ENCODE assay signal across 29 cellular contexts in the genomic region with DNA sequence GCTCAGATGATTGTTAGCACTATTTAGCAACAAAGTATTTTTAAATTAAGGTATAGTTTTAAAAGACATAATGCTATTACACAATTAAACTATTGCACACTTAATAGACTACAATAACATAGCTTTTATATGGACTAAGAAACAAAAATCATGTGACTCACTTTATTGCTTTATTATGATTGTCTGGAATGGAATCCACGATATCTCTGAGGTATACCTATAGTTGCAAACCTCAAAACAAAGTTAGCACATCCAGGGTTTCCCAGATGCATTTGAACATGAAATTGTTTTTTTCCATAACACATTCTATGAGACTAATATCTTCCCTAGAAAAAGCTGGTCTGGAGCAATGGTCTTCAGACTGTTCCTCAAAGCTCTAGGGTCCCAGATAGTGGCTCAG. TPM values are rescaled to one million over a fixed set of nuclear protein-coding genes. Genes with fewer than 3 reads are reported as not detected.
DNase-seq lines count a peak whose midpoint lies in the region; ATAC-seq and TF ChIP-seq lines count a peak whose summit lies in the region.
"Had no signal": no experiment of that assay in that cellular context is flagged by ENCODE, and none has a peak within 500 bp of the region (broad histone marks: within the 10 kb centered on the region; RNA-seq: fewer than 3 reads in every experiment).

No MANE protein-coding gene starts in this region.

- H3K36me3 ChIP-seq in cardiac muscle cell = no peaks in the 10 kb centered on the region
- H3K36me3 ChIP-seq in ascending aorta = no peaks in the 10 kb centered on the region
- H3K36me3 ChIP-seq in tibial artery = no peaks in the 10 kb centered on the region
- H3K36me3 ChIP-seq in A673 (ENCODE audit: insufficient read depth, low read length, poor library complexity, severe bottlenecking) = no peaks in the 10 kb centered on the region
- H3K36me3 ChIP-seq: pancreas had no signal

- no peak for TF ChIP-seq CTCF in cardiac muscle cell (IDR thresholded peaks at IDR 0.05; ENCODE audit: low read depth, low read length)
- no peak for TF ChIP-seq CTCF in ascending aorta (IDR thresholded peaks at IDR 0.05)
- TF ChIP-seq CTCF in tibial artery (IDR thresholded peaks at IDR 0.05) = no peak
- no peak for TF ChIP-seq CTCF in A673 (conservative IDR thresholded peaks at IDR 0.05; ENCODE audit: low read depth, low read length)

- peaks cover 2 to 3% (median 2%) of the 10 kb centered on the region in 3 donors for H3K27me3 Mint-ChIP-seq in immature natural killer cell (ENCODE audit: low read depth in 3 of 3)
- H3K27me3 Mint-ChIP-seq: activated naive CD8-positive, alpha-beta T cell treated with anti-CD3 and anti-CD28 coated beads, Interleukin-2, amount 10 ng/mL, durations not matched to agents 7 days and 5 days; stimulated activated naive CD8-positive, alpha-beta T cell treated with anti-CD3 and anti-CD28 coated beads, Interleukin-15, amount 100 ng/mL, for 72 hours had no signal

- H3K36me3 Mint-ChIP-seq in immature natural killer cell = peaks cover 0 to 9% (median 4%) of the 10 kb centered on the region in 3 donors

- CTCF ChIA-PET in A673 (lab: Charles Lee) = interaction anchor here (2.1 kb wide), 1 partner anchor 17 kb away, joined by 4 read pairs; no protein-coding TSS in a partner anchor

- DNase-seq in cardiac muscle cell (ENCODE audit: low read depth in 1 of 2, low spot score in 1 of 2) = no peak
- DNase-seq in left cardiac atrium = no peak
- DNase-seq in ascending aorta (ENCODE audit: low spot score in 2 of 2) = no peak
- peak; percentile 57 for DNase-seq in iris pigment epithelial cell (ENCODE audit: low read depth)
- DNase-seq in tibial artery = no peak
- no peak for DNase-seq in posterior cingulate gyrus
- DNase-seq in immature natural killer cell = no peak
- DNase-seq in A673 (ENCODE audit: low spot score) = no peak
- DNase-seq: 8988T; activated CD4-positive, alpha-beta T cell treated with anti-CD3 and anti-CD28 coated beads for 1 hour; activated effector memory CD4-positive, alpha-beta T cell treated with anti-CD3 and anti-CD28 coated beads, Interleukin-2, amount 50 U/mL, for 16 hours; activated naive CD8-positive, alpha-beta T cell treated with anti-CD3 and anti-CD28 coated beads, Interleukin-2, amount 10 ng/mL, durations not matched to agents 7 days and 5 days; AML-193; DMS53; effector memory CD4-positive, alpha-beta T cell; GF-D8; NCI-H510A treated with DMSO at 0.1 percent for 48 hours; NK-92 treated with Interleukin-12 subunit alpha and Interleukin-12 subunit beta, amount 100 ng/mL, for 24 hours; pancreas; stimulated activated naive CD8-positive, alpha-beta T cell treated with anti-CD3 and anti-CD28 coated beads, Interleukin-15, amount 100 ng/mL, for 72 hours had no signal

- H3K4me1 ChIP-seq in cardiac muscle cell (ENCODE audit: low read depth) (peaks cover 26% of the 10 kb centered on the region), ascending aorta (peaks cover 4 to 27% of the 10 kb centered on the region in 2 donors), tibial artery (peaks cover 0 to 47% (median 29%) of the 10 kb centered on the region in 4 donors), A673 (ENCODE audit: insufficient read depth, low read length, poor library complexity, severe bottlenecking) (no peaks in the 10 kb centered on the region)

- no peak for ATAC-seq in left cardiac atrium
- ATAC-seq: natural killer cell treated with Interleukin-12 subunit alpha and Interleukin-12 subunit beta and Interleukin-15 and Interleukin-18, amount 100 ng/mL, for 72 hours; pancreas; sciatic nerve; stimulated activated naive CD8-positive, alpha-beta T cell treated with anti-CD3 and anti-CD28 coated beads, Interleukin-15, amount 100 ng/mL, for 72 hours had no signal

- no peaks in the 10 kb centered on the region for H3K4me1 Mint-ChIP-seq in immature natural killer cell
- H3K4me1 Mint-ChIP-seq: stimulated activated naive CD8-positive, alpha-beta T cell treated with anti-CD3 and anti-CD28 coated beads, Interleukin-15, amount 100 ng/mL, for 72 hours had no signal

- no peak overlapping the region for H3K4me3 ChIP-seq in cardiac muscle cell
- no peak overlapping the region for H3K4me3 ChIP-seq in ascending aorta
- H3K4me3 ChIP-seq in tibial artery = no peak overlapping the region
- H3K4me3 ChIP-seq in A673 (ENCODE audit: low read depth, low read length, poor library complexity, severe bottlenecking) = no peak overlapping the region
- H3K4me3 ChIP-seq: pancreas, tibial nerve had no signal

- no TSS peak for BruUV-seq in A673 (replicated peaks; lab: Mats Ljungman, UMichigan)

- H3K27ac ChIP-seq in cardiac muscle cell = peak overlapping the region; percentile 99
- peak overlapping the region; percentile 81 to 82 for H3K27ac ChIP-seq in ascending aorta
- H3K27ac ChIP-seq in tibial artery = peak overlapping the region; percentile 61 to 69
- H3K27ac ChIP-seq in A673 (ENCODE audit: low read depth, low read length, poor library complexity, severe bottlenecking) = no peak overlapping the region
- H3K27ac ChIP-seq: KMS-11, pancreas, tibial nerve had no signal

- H3K27me3 ChIP-seq in cardiac muscle cell (no peaks in the 10 kb centered on the region), ascending aorta (no peaks in the 10 kb centered on the region), tibial artery (no peaks in the 10 kb centered on the region), A673 (replicated peaks; ENCODE audit: insufficient read depth, low read depth, low read length, poor library complexity) (no peaks in the 10 kb centered on the region)
- H3K27me3 ChIP-seq: pancreas, tibial nerve had no signal

- H3K9me3 ChIP-seq in cardiac muscle cell (ENCODE audit: low read depth) = no peaks in the 10 kb centered on the region
- peaks cover 9 to 24% of the 10 kb centered on the region in 2 donors for H3K9me3 ChIP-seq in ascending aorta
- peaks cover 0 to 20% (median 18%) of the 10 kb centered on the region in 3 donors for H3K9me3 ChIP-seq in tibial artery
- no peaks in the 10 kb centered on the region for H3K9me3 ChIP-seq in A673 (ENCODE audit: low read depth, low read length, poor library complexity, severe bottlenecking)
- H3K9me3 ChIP-seq: pancreas had no signal

- H3K9me3 Mint-ChIP-seq in immature natural killer cell = peaks cover 6 to 9% (median 8%) of the 10 kb centered on the region in 6 donors

- no peak overlapping the region for H3K27ac Mint-ChIP-seq in immature natural killer cell
- H3K27ac Mint-ChIP-seq: activated naive CD8-positive, alpha-beta T cell treated with anti-CD3 and anti-CD28 coated beads, Interleukin-2, amount 10 ng/mL, durations not matched to agents 7 days and 5 days; mesothelial cell of epicardium; natural killer cell treated with Interleukin-12 subunit alpha and Interleukin-12 subunit beta and Interleukin-15 and Interleukin-18, amount 100 ng/mL, for 72 hours; T-helper 1 cell treated with Interleukin-12 subunit alpha and Interleukin-12 subunit beta and Interleukin-4 antibody, amounts not matched to agents 30 μg/mL and 1 μg/mL, for 36 hours had no signal

- intact Hi-C loops in left cardiac atrium (cut with DNase I) (no loop called here), ascending aorta (cut with DNase I) (no loop called here), tibial artery (cut with DNase I; ENCODE audit: low total_unique reads) (no loop called here), posterior cingulate gyrus (cut with DNase I) (no loop called here), A673 (cut with micrococcal nuclease; ENCODE audit: unreplicated experiment) (no loop called here)

- H3K4me3 Mint-ChIP-seq in immature natural killer cell = no peak overlapping the region
- H3K4me3 Mint-ChIP-seq: activated naive CD8-positive, alpha-beta T cell treated with anti-CD3 and anti-CD28 coated beads, Interleukin-2, amount 10 ng/mL, durations not matched to agents 7 days and 5 days; mesothelial cell of epicardium; natural killer cell treated with Interleukin-12 subunit alpha and Interleukin-12 subunit beta and Interleukin-15 and Interleukin-18, amount 100 ng/mL, for 72 hours; stimulated activated naive CD8-positive, alpha-beta T cell treated with anti-CD3 and anti-CD28 coated beads, Interleukin-15, amount 100 ng/mL, for 72 hours; T-helper 1 cell treated with Interleukin-12 subunit alpha and Interleukin-12 subunit beta and Interleukin-4 antibody, amounts not matched to agents 30 μg/mL and 1 μg/mL, for 36 hours had no signal

- POLR2A ChIA-PET in A673 (lab: Charles Lee; ENCODE audit: low non-redundant PET) = no interaction called here

RNA-seq across cellular contexts. Expression of a gene that starts 18.3 kb away (rescaled TPM):
- total RNA-seq in cardiac muscle cell = not detected in 2 replicates
- polyA plus RNA-seq in cardiac muscle cell = not detected in 2 replicates
- not detected for total RNA-seq in left cardiac atrium
- not detected for total RNA-seq in ascending aorta
- not detected for polyA plus RNA-seq in immature natural killer cell
- total RNA-seq in A673 (2021) = not detected in 2 replicates
- total RNA-seq: activated naive CD8-positive, alpha-beta T cell treated with anti-CD3 and anti-CD28 coated beads, Interleukin-2, amount 10 ng/mL, durations not matched to agents 7 days and 5 days; glomerular endothelial cell; H1; mesothelial cell of epicardium; natural killer cell treated with Interleukin-12 subunit alpha and Interleukin-12 subunit beta and Interleukin-15 and Interleukin-18, amount 100 ng/mL, for 72 hours; pancreas; sciatic nerve; tibial nerve had no signal
- polyA plus RNA-seq: pancreas had no signal

RNA-seq across cellular contexts. Expression of a gene that starts 34.3 kb away (rescaled TPM):
- total RNA-seq in cardiac muscle cell = 36.9 and 51.1 TPM in 2 replicates
- 59.4 and 84.0 TPM in 2 replicates for polyA plus RNA-seq in cardiac muscle cell
- total RNA-seq in left cardiac atrium = 10 to 100 TPM; 38.9 to 45.0 TPM
- total RNA-seq in ascending aorta = 25.9 TPM
- 100 to 1,000 TPM in 1 of 3 donors, 10 to 100 TPM in 2; 86.2 to 116 (median 91.5) TPM for polyA plus RNA-seq in immature natural killer cell
- 60.0 and 61.8 TPM in 2 replicates for total RNA-seq in A673 (2021)

RNA-seq across cellular contexts. Expression of a gene that starts 49.5 kb away (rescaled TPM):
- total RNA-seq in cardiac muscle cell = 1.1 and 1.3 TPM in 2 replicates
- 0.42 and 1.8 TPM in 2 replicates for polyA plus RNA-seq in cardiac muscle cell
- not detected for total RNA-seq in left cardiac atrium
- total RNA-seq in ascending aorta = not detected
- polyA plus RNA-seq in immature natural killer cell = not detected
- 14.1 and 16.2 TPM in 2 replicates for total RNA-seq in A673 (2021)
- total RNA-seq: HT-29, sciatic nerve, tibial nerve had no signal
